In the genomic region with DNA sequence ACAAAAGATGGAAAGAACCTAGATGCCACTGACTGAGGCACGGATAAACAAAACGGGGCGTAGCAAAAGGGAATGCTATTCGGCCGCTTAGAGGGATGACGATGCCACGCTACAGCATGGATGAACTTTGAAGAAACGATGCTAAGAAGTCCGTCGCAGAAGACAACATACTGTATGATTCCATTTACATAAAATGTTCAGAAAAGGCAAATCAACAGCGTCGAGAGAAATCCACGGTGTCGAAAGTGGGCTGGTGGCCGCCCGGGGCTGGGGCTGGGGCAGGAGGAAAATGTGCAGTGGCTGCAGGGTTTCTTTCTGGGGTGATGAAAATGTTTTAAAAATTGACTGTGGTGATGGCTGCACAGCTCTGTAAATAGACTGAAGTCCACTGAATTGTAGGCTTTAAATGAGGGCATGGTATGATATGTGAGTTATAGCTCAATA, we compare ENCODE assay signal across 14 cellular contexts. TPM values are rescaled to one million over a fixed set of nuclear protein-coding genes. Genes with fewer than 3 reads are reported as not detected.
A peak's percentile ranks its signal among the peaks of the same experiment; 100 is the strongest.
DNase-seq lines count a peak whose midpoint lies in the region; ATAC-seq, FAIRE-seq and TF ChIP-seq lines count a peak whose summit lies in the region.
"Had no signal": no experiment of that assay in that cellular context is flagged by ENCODE, and none has a peak within 500 bp of the region (broad histone marks: within the 10 kb centered on the region; RNA-seq: fewer than 3 reads in every experiment).

No MANE protein-coding gene starts in this region.

- POLR2A ChIA-PET in endothelial cell of umbilical vein (lab: Charles Lee): interaction anchor here (0.9 to 1.3 kb wide), 3 partner anchors 12 to 62 kb away, joined by 4 read pairs; no protein-coding TSS in a partner anchor

- WGBS in heart right ventricle, 2 donors: 98% methylated on average over 16 of the region's 16 CpGs

- peak overlapping the region in 9 of 10 donors; percentile 15 to 73 (median 43) for H3K27ac ChIP-seq in heart right ventricle
- H3K27ac ChIP-seq in endothelial cell of umbilical vein (ENCODE audit: insufficient read depth, low read depth, low read length): peak overlapping the region; percentile 83
- peak overlapping the region; percentile 55 to 59 for H3K27ac ChIP-seq in uterus

- dilution Hi-C loops in endothelial cell of umbilical vein (cut with MboI; ENCODE audit: extremely low pct_ligation_motif_present, low sequenced_read_pairs): no loop called here

- H3K4me1 ChIP-seq in heart right ventricle (peaks cover 19 to 79% (median 69%) of the 10 kb centered on the region in 9 donors), endothelial cell of umbilical vein (ENCODE audit: control insufficient read depth, extremely low read depth, insufficient read depth, low read length) (peaks cover 22% of the 10 kb centered on the region), mucosa of descending colon (ENCODE audit: low read depth) (peaks cover 16% of the 10 kb centered on the region), uterus (peaks cover 0 to 11% of the 10 kb centered on the region in 2 donors)

- BruUV-seq in endothelial cell of umbilical vein (replicated peaks; lab: Mats Ljungman, UMichigan): no TSS peak

- intact Hi-C loops in heart right ventricle (cut with DNase I) (loop anchor here in 2 of 10 donors (1.0 to 5.0 kb wide), 2 partner anchors 15 to 58 kb away; no protein-coding TSS in a partner anchor), left cardiac atrium (cut with DNase I) (no loop called here), endothelial cell of umbilical vein (cut with micrococcal nuclease) (loop anchor here (1.0 to 5.0 kb wide), 6 partner anchors 17 to 103 kb away; no protein-coding TSS in a partner anchor), mucosa of descending colon (cut with DNase I, micrococcal nuclease) (no loop called here), uterus (cut with DNase I; ENCODE audit: low total_unique reads) (no loop called here)

- TF ChIP-seq CTCF in heart right ventricle (IDR thresholded peaks at IDR 0.05) (no peak), endothelial cell of umbilical vein (IDR thresholded peaks at IDR 0.05; ENCODE audit: extremely low read depth in 1 of 2, insufficient read depth in 1 of 2, low read depth in 1 of 2, low read length in 2 of 2) (no peak), mucosa of descending colon (IDR thresholded peaks at IDR 0.05) (no peak), uterus (IDR thresholded peaks at IDR 0.05) (no peak)

- peaks cover 57% of the 10 kb centered on the region for H3K79me2 ChIP-seq in endothelial cell of umbilical vein (ENCODE audit: control insufficient read depth, insufficient read depth, low read length)

- H3K27me3 ChIP-seq in heart right ventricle: no peaks in the 10 kb centered on the region
- no peaks in the 10 kb centered on the region for H3K27me3 ChIP-seq in endothelial cell of umbilical vein (ENCODE audit: control insufficient read depth in 2 of 2, insufficient read depth in 2 of 2, low read length in 2 of 2)
- no peaks in the 10 kb centered on the region for H3K27me3 ChIP-seq in uterus
- H3K27me3 ChIP-seq: thyroid gland had no signal

- H3K9me3 ChIP-seq in heart right ventricle (no peaks in the 10 kb centered on the region), endothelial cell of umbilical vein (replicated peaks; ENCODE audit: control insufficient read depth, insufficient read depth, low read length) (no peaks in the 10 kb centered on the region), mucosa of descending colon (no peaks in the 10 kb centered on the region), uterus (no peaks in the 10 kb centered on the region)
- H3K9me3 ChIP-seq: thyroid gland had no signal

- DNase-seq in heart right ventricle (no peak), left cardiac atrium (no peak), endothelial cell of umbilical vein (ENCODE audit: low read depth, low spot score) (no peak), mucosa of descending colon (no peak), uterus (no peak), occipital lobe (lab: John Stamatoyannopoulos, UW) (no peak), NCI-H2171 (lab: John Stamatoyannopoulos, UW) (no peak), NCI-H526 treated with DMSO at 0.1 percent for 48 hours (lab: John Stamatoyannopoulos, UW) (no peak)
- DNase-seq: activated CD4-positive, alpha-beta T cell treated with anti-CD3 and anti-CD28 coated beads for 48 hours; amygdala; DMS153; NCI-H1092 treated with DMSO at 0.1 percent for 48 hours; NCI-H2227 treated with DMSO at 0.1 percent for 48 hours had no signal

- no peak overlapping the region for H2AFZ ChIP-seq in endothelial cell of umbilical vein (ENCODE audit: low read depth, low read length)

- no peak for FAIRE-seq in endothelial cell of umbilical vein (lab: Jason Lieb, UNC)

- CTCF ChIA-PET in endothelial cell of umbilical vein (lab: Charles Lee): interaction anchor here (0.8 to 2.3 kb wide), 10 partner anchors 11 to 139 kb away, joined by 3 to 10 read pairs (median 4); no protein-coding TSS in a partner anchor

- H3K9ac ChIP-seq in endothelial cell of umbilical vein (replicated peaks; ENCODE audit: extremely low read depth, insufficient read depth, low read length): no peak overlapping the region

- no peak for TF ChIP-seq POLR2A in endothelial cell of umbilical vein (IDR thresholded peaks at IDR 0.05; ENCODE audit: low read depth, low read length)
- TF ChIP-seq POLR2A in uterus (IDR thresholded peaks at IDR 0.05): no peak

- H3K4me3 ChIP-seq in heart right ventricle (no peak overlapping the region), endothelial cell of umbilical vein (replicated peaks in 1 of 3; ENCODE audit: insufficient read depth in 1 of 3, low read depth in 1 of 3, low read length in 3 of 3) (no peak overlapping the region), mucosa of descending colon (no peak overlapping the region), uterus (no peak overlapping the region)
- H3K4me3 ChIP-seq: thyroid gland had no signal

- ATAC-seq in heart right ventricle: no peak
- ATAC-seq in left cardiac atrium: no peak
- ATAC-seq in mucosa of descending colon: peak; percentile 22

- no peak overlapping the region for H3K4me2 ChIP-seq in endothelial cell of umbilical vein (ENCODE audit: insufficient read depth, low read length)

- no peaks in the 10 kb centered on the region for H4K20me1 ChIP-seq in endothelial cell of umbilical vein (replicated peaks; ENCODE audit: control insufficient read depth, extremely low read depth, insufficient read depth, low read length)

- H3K36me3 ChIP-seq in heart right ventricle (no peaks in the 10 kb centered on the region), endothelial cell of umbilical vein (ENCODE audit: control insufficient read depth in 2 of 2, extremely low read depth in 1 of 2, insufficient read depth in 2 of 2, low read length in 2 of 2) (no peaks in the 10 kb centered on the region), mucosa of descending colon (ENCODE audit: low read depth) (no peaks in the 10 kb centered on the region), uterus (no peaks in the 10 kb centered on the region)
- H3K36me3 ChIP-seq: thyroid gland had no signal

- H3K9me1 ChIP-seq in endothelial cell of umbilical vein (replicated peaks; ENCODE audit: control insufficient read depth, extremely low read depth, insufficient read depth, low read length): no peaks in the 10 kb centered on the region

TF ChIP-seq in endothelial cell of umbilical vein, 7 proteins besides CTCF, POLR2A, EP300 and RAD21:
- no peak for TF ChIP-seq EZH2 (IDR thresholded peaks at IDR 0.05; ENCODE audit: borderline replicate concordance, low read depth, low read length, severe bottlenecking)

RNA-seq across cellular contexts. Expression of gene GNA12, which starts 24.1 kb away (rescaled TPM):
- total RNA-seq in heart right ventricle (10 to 100 TPM; 25.0 to 46.4 (median 34.5) TPM), left cardiac atrium (10 to 100 TPM; 47.4 to 52.2 TPM), endothelial cell of umbilical vein (56.0 and 63.0 TPM in 2 replicates), mucosa of descending colon (10 to 100 TPM; 21.7 to 57.7 (median 25.7) TPM), uterus (100 to 1,000 TPM in 1 of 4 donors, 10 to 100 TPM in 3; 20.5 to 109 (median 50.3) TPM), occipital lobe (15.3 TPM)
- polyA plus RNA-seq in heart right ventricle (10 to 100 TPM in 1 of 2 donors, 1 to 10 TPM in 1; 6.4 to 19.4 TPM), endothelial cell of umbilical vein (75.1 and 95.5 TPM in 2 replicates)
- 71.0 and 81.6 TPM in 2 replicates for polyA plus RNA-seq in endothelial cell of umbilical vein (2011; cell fraction: cytosol; rRNA removed)
- polyA plus RNA-seq in endothelial cell of umbilical vein (2011; cell fraction: nucleus; rRNA removed): 43.9 and 56.3 TPM in 2 replicates
- polyA plus RNA-seq in endothelial cell of umbilical vein (2012): 56.8 and 58.8 TPM in 2 replicates
- polyA minus RNA-seq in endothelial cell of umbilical vein: 106 TPM in 2 replicates
- 18.8 TPM for polyA minus RNA-seq in endothelial cell of umbilical vein (2011; cell fraction: cytosol; rRNA and poly(A)+ RNA removed)
- polyA minus RNA-seq in endothelial cell of umbilical vein (2011; cell fraction: nucleus; rRNA and poly(A)+ RNA removed): 35.5 and 39.8 TPM in 2 replicates
